ENCODE assay signal across 13 cellular contexts in the genomic region with DNA sequence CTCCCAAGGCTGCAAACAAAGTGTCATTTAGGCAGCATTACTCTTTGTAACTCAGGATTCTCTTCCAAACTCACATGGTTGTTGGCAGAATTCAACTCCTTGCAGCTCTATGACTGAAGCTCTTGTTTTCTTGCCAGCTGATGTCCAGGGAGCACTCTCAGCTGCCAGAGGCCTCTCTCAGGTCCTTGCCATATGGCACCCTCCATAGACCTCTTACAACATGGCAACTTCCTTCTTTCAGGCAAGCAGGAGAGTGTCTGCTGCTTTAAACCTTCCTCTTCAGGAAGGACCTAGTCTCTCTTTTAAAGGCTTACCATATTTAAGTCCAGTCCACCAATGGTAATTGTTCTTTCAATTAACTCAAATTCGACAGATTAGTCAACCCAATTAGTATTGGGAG.
"Had no signal": no experiment of that assay in that cellular context is flagged by ENCODE, and none has a peak within 500 bp of the region (broad histone marks: within the 10 kb centered on the region; RNA-seq: fewer than 3 reads in every experiment).

No MANE protein-coding gene starts in this region.

- DNase-seq: activated B cell treated with CpG ODN at 0.5 μM for 24 hours; activated CD4-positive, alpha-beta T cell treated with anti-CD3 and anti-CD28 coated beads for 48 hours; activated CD8-positive, alpha-beta memory T cell treated with anti-CD3 and anti-CD28 coated beads for 24 hours; activated naive CD8-positive, alpha-beta T cell treated with anti-CD3 and anti-CD28 coated beads for 36 hours; amygdala; body of pancreas; central memory CD4-positive, alpha-beta T cell; colonic mucosa; islet precursor cell; right lobe of liver; stimulated activated naive CD8-positive, alpha-beta T cell treated with anti-CD3 and anti-CD28 coated beads, Interleukin-15, amount 100 ng/mL, for 72 hours had no signal

- H3K27ac ChIP-seq: body of pancreas, colonic mucosa, right lobe of liver had no signal

- H3K36me3 ChIP-seq: colonic mucosa, right lobe of liver had no signal

- H3K9me3 ChIP-seq: body of pancreas, colonic mucosa, right lobe of liver had no signal

- H3K4me2 ChIP-seq: smooth muscle cell had no signal

- H3K4me1 ChIP-seq: body of pancreas, colonic mucosa, right lobe of liver had no signal

- ATAC-seq: body of pancreas; right lobe of liver; stimulated activated naive CD8-positive, alpha-beta T cell treated with anti-CD3 and anti-CD28 coated beads, Interleukin-15, amount 100 ng/mL, for 72 hours had no signal

- H3K27me3 ChIP-seq: body of pancreas, colonic mucosa, right lobe of liver had no signal

- H3K4me3 ChIP-seq: body of pancreas, colonic mucosa, lung, right lobe of liver, smooth muscle cell had no signal
